12 cellular contexts compared by ENCODE assay signal in the genomic region with DNA sequence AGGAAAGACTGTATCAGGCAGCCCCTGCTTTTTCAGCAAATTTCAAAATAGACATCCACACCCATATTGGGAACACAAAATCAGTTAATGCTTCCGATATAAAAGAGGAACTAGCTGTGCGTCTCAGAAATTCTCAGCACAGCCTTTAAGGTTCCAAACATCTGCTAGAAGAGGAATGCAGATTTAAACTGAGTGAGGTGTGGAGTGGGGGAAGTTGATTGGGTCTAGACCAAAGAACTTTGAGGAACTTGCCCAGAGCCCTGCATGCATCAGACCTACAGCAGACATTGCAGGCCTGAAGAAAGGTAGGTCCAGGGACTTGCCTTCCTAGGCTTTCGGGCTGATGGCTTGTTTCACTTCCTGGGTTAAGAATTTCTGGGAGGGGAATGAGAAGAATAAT. TPM values are rescaled to one million over a fixed set of nuclear protein-coding genes. Genes with fewer than 3 reads are reported as not detected.
A peak's percentile ranks its signal among the peaks of the same experiment; 100 is the strongest.
DNase-seq lines count a peak whose midpoint lies in the region; ATAC-seq, FAIRE-seq and TF ChIP-seq lines count a peak whose summit lies in the region.
"Had no signal": no experiment of that assay in that cellular context is flagged by ENCODE, and none has a peak within 500 bp of the region (broad histone marks: within the 10 kb centered on the region; RNA-seq: fewer than 3 reads in every experiment).

MS4A4A (plus strand) TSS at position 255 of the 400 bp plus-strand sequence; CDS start at position 265, 10 bp downstream.

- peaks cover 0 to 32% (median 0%) of the 10 kb centered on the region in 11 experiments; a peak in 5 of 22 replicates for H3K36me3 ChIP-seq in BLaER1 treated with 17β-estradiol and CSF1 and Interleukin-3, amounts not matched to agents 10 nM and 100 nM
- no peaks in the 10 kb centered on the region for H3K36me3 ChIP-seq in gastroesophageal sphincter
- H3K36me3 ChIP-seq: SJSA1 had no signal

- peak within 1 kb of the TSS in 8 of 11 experiments; percentile 11 to 86 (median 40); a peak in 16 of 22 replicates for H3K9ac ChIP-seq in BLaER1 treated with 17β-estradiol and CSF1 and Interleukin-3, amounts not matched to agents 10 nM and 100 nM
- H3K9ac ChIP-seq: parathyroid adenoma had no signal

- peak within 1 kb of the TSS in 8 of 10 experiments; percentile 19 to 54 (median 34); a peak in 13 of 20 replicates for H3K4me3 ChIP-seq in BLaER1 treated with 17β-estradiol and CSF1 and Interleukin-3, amounts not matched to agents 10 nM and 100 nM
- peak within 1 kb of the TSS in 1 of 2 donors; percentile 31 for H3K4me3 ChIP-seq in gastroesophageal sphincter
- H3K4me3 ChIP-seq: SJSA1 had no signal

- intact Hi-C loops in posterior vena cava (cut with DNase I), result no loop called here

- peaks cover 21 to 76% (median 28%) of the 10 kb centered on the region in 10 experiments for H3K4me1 ChIP-seq in BLaER1 treated with 17β-estradiol and CSF1 and Interleukin-3, amounts not matched to agents 10 nM and 100 nM
- H3K4me1 ChIP-seq in gastroesophageal sphincter, result no peaks in the 10 kb centered on the region
- H3K4me1 ChIP-seq: parathyroid adenoma had no signal

- no peak for FAIRE-seq in H54 (lab: Jason Lieb, UNC)

- H3K27ac ChIP-seq in BLaER1 treated with 17β-estradiol and CSF1 and Interleukin-3, amounts not matched to agents 10 nM and 100 nM, result peak within 1 kb of the TSS; percentile 36 to 89 (median 73)
- H3K27ac ChIP-seq in gastroesophageal sphincter, result peak within 1 kb of the TSS in 2 of 4 donors; percentile 37 to 44
- H3K27ac ChIP-seq: parathyroid adenoma, SJSA1 had no signal

- no peaks in the 10 kb centered on the region; a peak in 1 of 22 replicates for H4K20me1 ChIP-seq in BLaER1 treated with 17β-estradiol and CSF1 and Interleukin-3, amounts not matched to agents 10 nM and 100 nM

- DNase-seq in NOMO-1 treated with DMSO at 0.1 percent for 48 hours (lab: John Stamatoyannopoulos, UW; ENCODE audit: unreplicated experiment) (peak; percentile 96), posterior vena cava (ENCODE audit: low spot score) (no peak), AG08396 (ENCODE audit: low spot score) (no peak), H54 (ENCODE audit: insufficient read length, low spot score) (no peak)
- DNase-seq in activated naive CD4-positive, alpha-beta T cell treated with anti-CD3 and anti-CD28 coated beads, Interleukin-2, amount 50 U/mL, for 16 hours, result no peak
- DNase-seq: activated CD8-positive, alpha-beta T cell treated with anti-CD3 and anti-CD28 coated beads for 36 hours had no signal

- TF ChIP-seq CTCF in gastroesophageal sphincter (IDR thresholded peaks at IDR 0.05), result no peak

- TF ChIP-seq POLR2A in gastroesophageal sphincter (IDR thresholded peaks at IDR 0.05) (no peak), H54 (IDR thresholded peaks at IDR 0.05; ENCODE audit: low read depth, low read length) (no peak)

- H3K27me3 ChIP-seq in BLaER1 treated with 17β-estradiol and CSF1 and Interleukin-3, amounts not matched to agents 10 nM and 100 nM, result no peaks in the 10 kb centered on the region
- no peaks in the 10 kb centered on the region for H3K27me3 ChIP-seq in gastroesophageal sphincter
- H3K27me3 ChIP-seq: SJSA1 had no signal

- peaks cover 5 to 37% (median 18%) of the 10 kb centered on the region in 11 experiments; a peak in 17 of 22 replicates for H3K9me3 ChIP-seq in BLaER1 treated with 17β-estradiol and CSF1 and Interleukin-3, amounts not matched to agents 10 nM and 100 nM (replicated peaks in 1 of 11)
- no peaks in the 10 kb centered on the region for H3K9me3 ChIP-seq in gastroesophageal sphincter
- H3K9me3 ChIP-seq: SJSA1 had no signal

- WGBS in gastroesophageal sphincter (ENCODE audit: low coverage in 1 of 2), 2 donors, result 64 to 100% methylated on average over 2 of the region's 3 CpGs

- ATAC-seq in gastroesophageal sphincter (peak; percentile 53), GM19467 (IDR thresholded peaks at IDR 0.05; ENCODE audit: unreplicated experiment) (no peak)
- ATAC-seq: activated CD8-positive, alpha-beta T cell treated with anti-CD3 and anti-CD28 coated beads for 36 hours had no signal

- H3K4me2 ChIP-seq in BLaER1 treated with 17β-estradiol and CSF1 and Interleukin-3, amounts not matched to agents 10 nM and 100 nM, result peak within 1 kb of the TSS; percentile 60 to 98 (median 72)

- TF ChIP-seq EP300 in gastroesophageal sphincter (IDR thresholded peaks at IDR 0.05), result no peak

RNA-seq across cellular contexts. Expression of gene MS4A4A, which starts in this region (rescaled TPM):
- 10 to 100 TPM; 10.5 to 65.7 (median 25.8) TPM for total RNA-seq in gastroesophageal sphincter
- total RNA-seq in posterior vena cava, result 10 to 100 TPM; 30.1 to 72.0 TPM
- total RNA-seq: activated CD8-positive, alpha-beta T cell treated with anti-CD3 and anti-CD28 coated beads for 36 hours; HT-29 had no signal
